2 cellular contexts compared by ENCODE assay signal in the genomic region with DNA sequence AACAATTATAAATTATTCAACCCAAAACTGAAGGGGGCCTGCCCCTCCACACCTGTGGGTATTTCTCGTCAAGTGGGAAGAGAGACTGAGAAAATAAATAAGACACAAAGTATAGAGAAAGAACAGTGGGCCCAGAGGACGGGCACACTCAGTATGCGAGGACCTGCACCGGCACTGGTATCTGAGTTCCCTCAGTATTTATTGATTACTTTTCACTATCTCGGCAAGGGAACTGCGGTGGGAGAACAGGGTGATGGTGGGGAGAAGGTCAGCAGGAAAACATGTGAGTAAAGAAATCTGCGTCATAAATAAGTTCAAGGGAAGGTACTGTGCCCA.
TF ChIP-seq lines count a peak whose summit lies in the region.

No MANE protein-coding gene starts in this region.

TF ChIP-seq in H1, 55 proteins besides CTCF, POLR2A, EP300 and RAD21:
- TF ChIP-seq KDM1A (IDR thresholded peaks at IDR 0.05; ENCODE audit: borderline replicate concordance, low read length) (no peak), NRF1 (IDR thresholded peaks at IDR 0.05; ENCODE audit: low read depth, low read length) (no peak), CREB1 (IDR thresholded peaks at IDR 0.05) (no peak), SRF (IDR thresholded peaks at IDR 0.05; ENCODE audit: low read depth, low read length) (no peak), GTF2F1 (IDR thresholded peaks at IDR 0.05; ENCODE audit: borderline replicate concordance, low read depth, low read length) (no peak), RBBP5 (IDR thresholded peaks at IDR 0.05; ENCODE audit: borderline replicate concordance, low read depth, low read length) (no peak), HDAC6 (IDR thresholded peaks at IDR 0.05; ENCODE audit: low read depth, low read length) (no peak), PHF8 (conservative IDR thresholded peaks at IDR 0.05; ENCODE audit: low read depth, low read length) (no peak), SAP30 (IDR thresholded peaks at IDR 0.05; ENCODE audit: insufficient read depth, insufficient replicate concordance, low read length) (no peak), POU5F1 (IDR thresholded peaks at IDR 0.05; ENCODE audit: low read depth, low read length) (no peak)

TF ChIP-seq in SK-N-SH treated with all-trans-retinoic acid at 6 μM for 48 hours, 23 proteins besides CTCF, POLR2A, EP300 and RAD21:
- TF ChIP-seq OSR1 (CRISPR knock-in tag; IDR thresholded peaks at IDR 0.05) (no peak), TOX (CRISPR knock-in tag; IDR thresholded peaks at IDR 0.05; ENCODE audit: borderline replicate concordance) (no peak), ZNF565 (CRISPR knock-in tag; conservative IDR thresholded peaks at IDR 0.05; ENCODE audit: low read depth) (no peak)
